In genomic region chr6:7198833-7199800, GRCh38 we compare ENCODE assay signal across 1 cellular context.
TF ChIP-seq lines count a peak whose summit lies in the region.

No MANE protein-coding gene starts in this region.

TF ChIP-seq in K562, 482 proteins besides CTCF, POLR2A, EP300 and RAD21 (continued from another document and continues in another):
- TF ChIP-seq CBFA2T3 (IDR thresholded peaks at IDR 0.05) (peak; percentile 94), MAX (CRISPR knock-in tag; IDR thresholded peaks at IDR 0.05) (no peak), TARDBP (IDR thresholded peaks at IDR 0.05) (no peak), KHSRP (IDR thresholded peaks at IDR 0.05) (no peak), POLR2AphosphoS5 (IDR thresholded peaks at IDR 0.05; ENCODE audit: control insufficient read depth, insufficient read depth, low read depth, low read length) (peak; percentile 91), EZH2 (IDR thresholded peaks at IDR 0.05; ENCODE audit: borderline replicate concordance, low read depth, low read length) (no peak), HDAC6 (IDR thresholded peaks at IDR 0.05; ENCODE audit: low read depth, low read length) (no peak), TRIM24 (IDR thresholded peaks at IDR 0.05) (peak in 1 of 2 experiments; percentile 49; a peak in 2 of 4 replicates), PTRF (tag; IDR thresholded peaks at IDR 0.05) (no peak), NUFIP1 (IDR thresholded peaks at IDR 0.05; ENCODE audit: partially characterized antibody) (no peak), MECOM (CRISPR knock-in tag; IDR thresholded peaks at IDR 0.05) (no peak), ZC3H4 (CRISPR knock-in tag; IDR thresholded peaks at IDR 0.05; ENCODE audit: borderline replicate concordance) (no peak), ZFP1 (CRISPR knock-in tag; IDR thresholded peaks at IDR 0.05) (peak; percentile 47), ZKSCAN3 (CRISPR knock-in tag; IDR thresholded peaks at IDR 0.05) (no peak), ZNF766 (CRISPR knock-in tag; conservative IDR thresholded peaks at IDR 0.05) (peak; percentile 65), RBBP5 (IDR thresholded peaks at IDR 0.05; ENCODE audit: borderline replicate concordance, insufficient read depth, low read length, poor library complexity, severe bottlenecking) (peak; percentile 50), SAFB (IDR thresholded peaks at IDR 0.05; ENCODE audit: borderline replicate concordance, low read depth, low read length) (no peak), CHD2 (IDR thresholded peaks at IDR 0.05; ENCODE audit: low read depth, low read length) (no peak), SIN3B (IDR thresholded peaks at IDR 0.05; ENCODE audit: low read depth) (no peak), SRSF3 (IDR thresholded peaks at IDR 0.05; ENCODE audit: insufficient read depth, low read length) (no peak), E2F4 (CRISPR knock-in tag; IDR thresholded peaks at IDR 0.05; ENCODE audit: low read depth) (no peak), ETS1 (conservative IDR thresholded peaks at IDR 0.05; ENCODE audit: control insufficient read depth, low read depth, low read length) (no peak), ZFX (CRISPR knock-in tag; IDR thresholded peaks at IDR 0.05) (no peak), JUN (IDR thresholded peaks at IDR 0.05; ENCODE audit: borderline replicate concordance, low read depth, low read length) (no peak), JUN (CRISPR knock-in tag; IDR thresholded peaks at IDR 0.05; ENCODE audit: borderline replicate concordance) (no peak), NR3C1 (CRISPR knock-in tag; IDR thresholded peaks at IDR 0.05) (no peak), ZNF586 (CRISPR knock-in tag; conservative IDR thresholded peaks at IDR 0.05) (0 out of 2 replicates have a peak, but pooled peaks have one; percentile 41), SP1 (CRISPR knock-in tag; IDR thresholded peaks at IDR 0.05) (peak; percentile 6; the same call in 1 of the 2 replicates), HCFC1 (IDR thresholded peaks at IDR 0.05; ENCODE audit: low read depth, low read length) (no peak), TRIM28 (IDR thresholded peaks at IDR 0.05) (peak; percentile 31; the same call in 1 of the 2 replicates), LARP7 (IDR thresholded peaks at IDR 0.05) (peak; percentile 99), STAT5A (IDR thresholded peaks at IDR 0.05; ENCODE audit: borderline replicate concordance, low read length) (peak; percentile 79; the same call in 1 of the 2 replicates), IFI16 (CRISPR knock-in tag; IDR thresholded peaks at IDR 0.05) (no peak), TAF7 (tag; IDR thresholded peaks at IDR 0.05) (peak; percentile 46), SMAD2 (IDR thresholded peaks at IDR 0.05; ENCODE audit: low read depth, low read length) (no peak), NR2F6 (CRISPR knock-in tag; IDR thresholded peaks at IDR 0.05) (no peak)
- TF ChIP-seq, protein P1, sequence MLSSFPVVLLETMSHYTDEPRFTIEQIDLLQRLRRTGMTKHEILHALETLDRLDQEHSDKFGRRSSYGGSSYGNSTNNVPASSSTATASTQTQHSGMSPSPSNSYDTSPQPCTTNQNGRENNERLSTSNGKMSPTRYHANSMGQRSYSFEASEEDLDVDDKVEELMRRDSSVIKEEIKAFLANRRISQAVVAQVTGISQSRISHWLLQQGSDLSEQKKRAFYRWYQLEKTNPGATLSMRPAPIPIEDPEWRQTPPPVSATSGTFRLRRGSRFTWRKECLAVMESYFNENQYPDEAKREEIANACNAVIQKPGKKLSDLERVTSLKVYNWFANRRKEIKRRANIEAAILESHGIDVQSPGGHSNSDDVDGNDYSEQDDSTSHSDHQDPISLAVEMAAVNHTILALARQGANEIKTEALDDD (IDR thresholded peaks at IDR 0.05), result peak; percentile 95
- TF ChIP-seq, protein P2, sequence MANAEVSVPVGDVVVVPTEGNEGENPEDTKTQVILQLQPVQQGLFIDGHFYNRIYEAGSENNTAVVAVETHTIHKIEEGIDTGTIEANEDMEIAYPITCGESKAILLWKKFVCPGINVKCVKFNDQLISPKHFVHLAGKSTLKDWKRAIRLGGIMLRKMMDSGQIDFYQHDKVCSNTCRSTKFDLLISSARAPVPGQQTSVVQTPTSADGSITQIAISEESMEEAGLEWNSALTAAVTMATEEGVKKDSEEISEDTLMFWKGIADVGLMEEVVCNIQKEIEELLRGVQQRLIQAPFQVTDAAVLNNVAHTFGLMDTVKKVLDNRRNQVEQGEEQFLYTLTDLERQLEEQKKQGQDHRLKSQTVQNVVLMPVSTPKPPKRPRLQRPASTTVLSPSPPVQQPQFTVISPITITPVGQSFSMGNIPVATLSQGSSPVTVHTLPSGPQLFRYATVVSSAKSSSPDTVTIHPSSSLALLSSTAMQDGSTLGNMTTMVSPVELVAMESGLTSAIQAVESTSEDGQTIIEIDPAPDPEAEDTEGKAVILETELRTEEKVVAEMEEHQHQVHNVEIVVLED (CRISPR knock-in tag; IDR thresholded peaks at IDR 0.05), result peak; percentile 31; the same call in 1 of the 2 replicates
- TF ChIP-seq, protein P3, sequence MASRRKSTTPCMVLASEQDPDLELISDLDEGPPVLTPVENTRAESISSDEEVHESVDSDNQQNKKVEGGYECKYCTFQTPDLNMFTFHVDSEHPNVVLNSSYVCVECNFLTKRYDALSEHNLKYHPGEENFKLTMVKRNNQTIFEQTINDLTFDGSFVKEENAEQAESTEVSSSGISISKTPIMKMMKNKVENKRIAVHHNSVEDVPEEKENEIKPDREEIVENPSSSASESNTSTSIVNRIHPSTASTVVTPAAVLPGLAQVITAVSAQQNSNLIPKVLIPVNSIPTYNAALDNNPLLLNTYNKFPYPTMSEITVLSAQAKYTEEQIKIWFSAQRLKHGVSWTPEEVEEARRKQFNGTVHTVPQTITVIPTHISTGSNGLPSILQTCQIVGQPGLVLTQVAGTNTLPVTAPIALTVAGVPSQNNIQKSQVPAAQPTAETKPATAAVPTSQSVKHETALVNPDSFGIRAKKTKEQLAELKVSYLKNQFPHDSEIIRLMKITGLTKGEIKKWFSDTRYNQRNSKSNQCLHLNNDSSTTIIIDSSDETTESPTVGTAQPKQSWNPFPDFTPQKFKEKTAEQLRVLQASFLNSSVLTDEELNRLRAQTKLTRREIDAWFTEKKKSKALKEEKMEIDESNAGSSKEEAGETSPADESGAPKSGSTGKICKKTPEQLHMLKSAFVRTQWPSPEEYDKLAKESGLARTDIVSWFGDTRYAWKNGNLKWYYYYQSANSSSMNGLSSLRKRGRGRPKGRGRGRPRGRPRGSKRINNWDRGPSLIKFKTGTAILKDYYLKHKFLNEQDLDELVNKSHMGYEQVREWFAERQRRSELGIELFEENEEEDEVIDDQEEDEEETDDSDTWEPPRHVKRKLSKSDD (conservative IDR thresholded peaks at IDR 0.05; ENCODE audit: low read length), result no peak
- TF ChIP-seq, protein P4, sequence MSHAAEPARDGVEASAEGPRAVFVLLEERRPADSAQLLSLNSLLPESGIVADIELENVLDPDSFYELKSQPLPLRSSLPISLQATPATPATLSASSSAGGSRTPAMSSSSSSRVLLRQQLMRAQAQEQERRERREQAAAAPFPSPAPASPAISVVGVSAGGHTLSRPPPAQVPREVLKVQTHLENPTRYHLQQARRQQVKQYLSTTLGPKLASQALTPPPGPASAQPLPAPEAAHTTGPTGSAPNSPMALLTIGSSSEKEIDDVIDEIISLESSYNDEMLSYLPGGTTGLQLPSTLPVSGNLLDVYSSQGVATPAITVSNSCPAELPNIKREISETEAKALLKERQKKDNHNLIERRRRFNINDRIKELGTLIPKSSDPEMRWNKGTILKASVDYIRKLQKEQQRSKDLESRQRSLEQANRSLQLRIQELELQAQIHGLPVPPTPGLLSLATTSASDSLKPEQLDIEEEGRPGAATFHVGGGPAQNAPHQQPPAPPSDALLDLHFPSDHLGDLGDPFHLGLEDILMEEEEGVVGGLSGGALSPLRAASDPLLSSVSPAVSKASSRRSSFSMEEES (CRISPR knock-in tag; IDR thresholded peaks at IDR 0.05), result peak; percentile 19; the same call in 1 of the 2 replicates
- TF ChIP-seq, protein P5, sequence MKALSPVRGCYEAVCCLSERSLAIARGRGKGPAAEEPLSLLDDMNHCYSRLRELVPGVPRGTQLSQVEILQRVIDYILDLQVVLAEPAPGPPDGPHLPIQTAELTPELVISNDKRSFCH (CRISPR knock-in tag; IDR thresholded peaks at IDR 0.05), result no peak
- TF ChIP-seq, protein P5 (tag; IDR thresholded peaks at IDR 0.05), result peak; percentile 48
- TF ChIP-seq, protein P6, sequence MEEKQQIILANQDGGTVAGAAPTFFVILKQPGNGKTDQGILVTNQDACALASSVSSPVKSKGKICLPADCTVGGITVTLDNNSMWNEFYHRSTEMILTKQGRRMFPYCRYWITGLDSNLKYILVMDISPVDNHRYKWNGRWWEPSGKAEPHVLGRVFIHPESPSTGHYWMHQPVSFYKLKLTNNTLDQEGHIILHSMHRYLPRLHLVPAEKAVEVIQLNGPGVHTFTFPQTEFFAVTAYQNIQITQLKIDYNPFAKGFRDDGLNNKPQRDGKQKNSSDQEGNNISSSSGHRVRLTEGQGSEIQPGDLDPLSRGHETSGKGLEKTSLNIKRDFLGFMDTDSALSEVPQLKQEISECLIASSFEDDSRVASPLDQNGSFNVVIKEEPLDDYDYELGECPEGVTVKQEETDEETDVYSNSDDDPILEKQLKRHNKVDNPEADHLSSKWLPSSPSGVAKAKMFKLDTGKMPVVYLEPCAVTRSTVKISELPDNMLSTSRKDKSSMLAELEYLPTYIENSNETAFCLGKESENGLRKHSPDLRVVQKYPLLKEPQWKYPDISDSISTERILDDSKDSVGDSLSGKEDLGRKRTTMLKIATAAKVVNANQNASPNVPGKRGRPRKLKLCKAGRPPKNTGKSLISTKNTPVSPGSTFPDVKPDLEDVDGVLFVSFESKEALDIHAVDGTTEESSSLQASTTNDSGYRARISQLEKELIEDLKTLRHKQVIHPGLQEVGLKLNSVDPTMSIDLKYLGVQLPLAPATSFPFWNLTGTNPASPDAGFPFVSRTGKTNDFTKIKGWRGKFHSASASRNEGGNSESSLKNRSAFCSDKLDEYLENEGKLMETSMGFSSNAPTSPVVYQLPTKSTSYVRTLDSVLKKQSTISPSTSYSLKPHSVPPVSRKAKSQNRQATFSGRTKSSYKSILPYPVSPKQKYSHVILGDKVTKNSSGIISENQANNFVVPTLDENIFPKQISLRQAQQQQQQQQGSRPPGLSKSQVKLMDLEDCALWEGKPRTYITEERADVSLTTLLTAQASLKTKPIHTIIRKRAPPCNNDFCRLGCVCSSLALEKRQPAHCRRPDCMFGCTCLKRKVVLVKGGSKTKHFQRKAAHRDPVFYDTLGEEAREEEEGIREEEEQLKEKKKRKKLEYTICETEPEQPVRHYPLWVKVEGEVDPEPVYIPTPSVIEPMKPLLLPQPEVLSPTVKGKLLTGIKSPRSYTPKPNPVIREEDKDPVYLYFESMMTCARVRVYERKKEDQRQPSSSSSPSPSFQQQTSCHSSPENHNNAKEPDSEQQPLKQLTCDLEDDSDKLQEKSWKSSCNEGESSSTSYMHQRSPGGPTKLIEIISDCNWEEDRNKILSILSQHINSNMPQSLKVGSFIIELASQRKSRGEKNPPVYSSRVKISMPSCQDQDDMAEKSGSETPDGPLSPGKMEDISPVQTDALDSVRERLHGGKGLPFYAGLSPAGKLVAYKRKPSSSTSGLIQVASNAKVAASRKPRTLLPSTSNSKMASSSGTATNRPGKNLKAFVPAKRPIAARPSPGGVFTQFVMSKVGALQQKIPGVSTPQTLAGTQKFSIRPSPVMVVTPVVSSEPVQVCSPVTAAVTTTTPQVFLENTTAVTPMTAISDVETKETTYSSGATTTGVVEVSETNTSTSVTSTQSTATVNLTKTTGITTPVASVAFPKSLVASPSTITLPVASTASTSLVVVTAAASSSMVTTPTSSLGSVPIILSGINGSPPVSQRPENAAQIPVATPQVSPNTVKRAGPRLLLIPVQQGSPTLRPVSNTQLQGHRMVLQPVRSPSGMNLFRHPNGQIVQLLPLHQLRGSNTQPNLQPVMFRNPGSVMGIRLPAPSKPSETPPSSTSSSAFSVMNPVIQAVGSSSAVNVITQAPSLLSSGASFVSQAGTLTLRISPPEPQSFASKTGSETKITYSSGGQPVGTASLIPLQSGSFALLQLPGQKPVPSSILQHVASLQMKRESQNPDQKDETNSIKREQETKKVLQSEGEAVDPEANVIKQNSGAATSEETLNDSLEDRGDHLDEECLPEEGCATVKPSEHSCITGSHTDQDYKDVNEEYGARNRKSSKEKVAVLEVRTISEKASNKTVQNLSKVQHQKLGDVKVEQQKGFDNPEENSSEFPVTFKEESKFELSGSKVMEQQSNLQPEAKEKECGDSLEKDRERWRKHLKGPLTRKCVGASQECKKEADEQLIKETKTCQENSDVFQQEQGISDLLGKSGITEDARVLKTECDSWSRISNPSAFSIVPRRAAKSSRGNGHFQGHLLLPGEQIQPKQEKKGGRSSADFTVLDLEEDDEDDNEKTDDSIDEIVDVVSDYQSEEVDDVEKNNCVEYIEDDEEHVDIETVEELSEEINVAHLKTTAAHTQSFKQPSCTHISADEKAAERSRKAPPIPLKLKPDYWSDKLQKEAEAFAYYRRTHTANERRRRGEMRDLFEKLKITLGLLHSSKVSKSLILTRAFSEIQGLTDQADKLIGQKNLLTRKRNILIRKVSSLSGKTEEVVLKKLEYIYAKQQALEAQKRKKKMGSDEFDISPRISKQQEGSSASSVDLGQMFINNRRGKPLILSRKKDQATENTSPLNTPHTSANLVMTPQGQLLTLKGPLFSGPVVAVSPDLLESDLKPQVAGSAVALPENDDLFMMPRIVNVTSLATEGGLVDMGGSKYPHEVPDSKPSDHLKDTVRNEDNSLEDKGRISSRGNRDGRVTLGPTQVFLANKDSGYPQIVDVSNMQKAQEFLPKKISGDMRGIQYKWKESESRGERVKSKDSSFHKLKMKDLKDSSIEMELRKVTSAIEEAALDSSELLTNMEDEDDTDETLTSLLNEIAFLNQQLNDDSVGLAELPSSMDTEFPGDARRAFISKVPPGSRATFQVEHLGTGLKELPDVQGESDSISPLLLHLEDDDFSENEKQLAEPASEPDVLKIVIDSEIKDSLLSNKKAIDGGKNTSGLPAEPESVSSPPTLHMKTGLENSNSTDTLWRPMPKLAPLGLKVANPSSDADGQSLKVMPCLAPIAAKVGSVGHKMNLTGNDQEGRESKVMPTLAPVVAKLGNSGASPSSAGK (IDR thresholded peaks at IDR 0.05), result peak; percentile 42; the same call in 1 of the 2 replicates
